In the genomic region with DNA sequence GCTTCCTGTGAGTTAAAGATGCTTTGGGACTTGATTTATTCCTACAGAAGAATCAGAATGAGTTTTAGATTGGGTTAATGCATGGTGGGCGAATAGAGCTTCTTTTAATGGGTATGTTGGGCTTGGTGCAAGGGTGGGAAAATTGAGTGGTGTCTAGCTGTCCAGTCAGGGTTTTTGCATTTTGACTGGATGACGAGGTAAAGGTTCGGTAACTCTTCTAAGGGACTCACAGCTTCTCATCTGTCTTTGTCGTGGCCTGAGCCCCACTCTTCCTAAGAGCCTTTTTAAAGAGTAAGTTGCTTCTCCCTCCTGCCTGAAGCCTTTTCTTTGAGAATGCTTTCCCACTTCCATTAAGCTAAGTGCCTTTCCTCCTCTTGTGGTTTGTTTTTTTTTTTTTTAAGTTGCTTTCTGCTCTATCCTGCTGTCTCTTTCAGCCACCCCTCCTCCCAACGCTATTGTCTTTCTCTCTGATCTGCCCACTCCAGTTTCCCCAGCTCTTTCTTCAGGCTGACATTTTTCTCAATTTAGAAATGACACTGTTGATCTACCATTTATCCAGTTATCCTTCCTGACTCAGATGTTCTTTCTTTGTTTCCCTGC, we compare ENCODE assay signal across 8 cellular contexts. TPM values are rescaled to one million over a fixed set of nuclear protein-coding genes. Genes with fewer than 3 reads are reported as not detected.
A peak's percentile ranks its signal among the peaks of the same experiment; 100 is the strongest.
DNase-seq lines count a peak whose midpoint lies in the region; ATAC-seq lines count a peak whose summit lies in the region.

No MANE protein-coding gene starts in this region.

- H3K27ac Mint-ChIP-seq in activated CD4-positive, alpha-beta memory T cell treated with anti-CD3 and anti-CD28 coated beads for 36 hours: peak overlapping the region; percentile 87
- peak overlapping the region; percentile 92 to 94 for H3K27ac Mint-ChIP-seq in stimulated activated naive CD8-positive, alpha-beta T cell treated with anti-CD3 and anti-CD28 coated beads, Interleukin-15, amount 100 ng/mL, for 72 hours

- H3K4me1 ChIP-seq in iPS-18a (ENCODE audit: control insufficient read depth, low read depth, low read length): peaks cover 7% of the 10 kb centered on the region

- H3K36me3 ChIP-seq in iPS-18a (ENCODE audit: control insufficient read depth, low read depth, low read length): no peaks in the 10 kb centered on the region

- ATAC-seq in stimulated activated naive CD8-positive, alpha-beta T cell treated with anti-CD3 and anti-CD28 coated beads, Interleukin-15, amount 100 ng/mL, for 72 hours: no peak
- no peak for ATAC-seq in HG02798 (IDR thresholded peaks at IDR 0.05; ENCODE audit: poor library complexity, unreplicated experiment)
- no peak for ATAC-seq in HG02678 (IDR thresholded peaks at IDR 0.05; ENCODE audit: unreplicated experiment)

- H3K9me3 Mint-ChIP-seq in activated CD4-positive, alpha-beta memory T cell treated with anti-CD3 and anti-CD28 coated beads for 36 hours: no peaks in the 10 kb centered on the region
- H3K9me3 Mint-ChIP-seq in stimulated activated naive CD8-positive, alpha-beta T cell treated with anti-CD3 and anti-CD28 coated beads, Interleukin-15, amount 100 ng/mL, for 72 hours: no peaks in the 10 kb centered on the region

- H3K27ac ChIP-seq in iPS-18a (ENCODE audit: low read length): no peak overlapping the region

- H3K4me3 ChIP-seq in iPS-18a (ENCODE audit: low read length): peak overlapping the region; percentile 84

- no peaks in the 10 kb centered on the region for H3K9me3 ChIP-seq in iPS-18a (ENCODE audit: control insufficient read depth, low read depth, low read length)

- H3K36me3 Mint-ChIP-seq in activated CD4-positive, alpha-beta memory T cell treated with anti-CD3 and anti-CD28 coated beads for 36 hours: peaks cover 11% of the 10 kb centered on the region

- peaks cover 36% of the 10 kb centered on the region for H3K4me1 Mint-ChIP-seq in activated CD4-positive, alpha-beta memory T cell treated with anti-CD3 and anti-CD28 coated beads for 36 hours (ENCODE audit: low read depth)
- H3K4me1 Mint-ChIP-seq in stimulated activated naive CD8-positive, alpha-beta T cell treated with anti-CD3 and anti-CD28 coated beads, Interleukin-15, amount 100 ng/mL, for 72 hours: peaks cover 40% of the 10 kb centered on the region

- intact Hi-C loops in activated CD4-positive, alpha-beta memory T cell treated with anti-CD3 and anti-CD28 coated beads for 36 hours (cut with micrococcal nuclease): loop anchor here (1.0 to 5.0 kb wide), 5 partner anchors 20 to 482 kb away; partner anchors contain the start of genes POLA2, SLC25A45 and TIGD3

- POLR2A ChIA-PET in activated CD4-positive, alpha-beta memory T cell treated with anti-CD3 and anti-CD28 coated beads for 36 hours (lab: Charles Lee): interaction anchor here (0.6 to 4.8 kb wide), 12 partner anchors 50 to 326 kb away, joined by 3 to 23 read pairs (median 4); partner anchors contain the start of genes MALAT1, POLA2 and VPS51

- DNase-seq in NCI-H1417 (lab: John Stamatoyannopoulos, UW) (peak in 2 of 3 experiments; percentile 46 to 69), NCI-H1417 treated with DMSO at 0.1 percent for 48 hours (lab: John Stamatoyannopoulos, UW) (no peak), ecto neural progenitor cell (ENCODE audit: low spot score) (no peak)
- no peak for DNase-seq in activated CD4-positive, alpha-beta memory T cell treated with anti-CD3 and anti-CD28 coated beads for 36 hours
- no peak for DNase-seq in stimulated activated naive CD8-positive, alpha-beta T cell treated with anti-CD3 and anti-CD28 coated beads, Interleukin-15, amount 100 ng/mL, for 72 hours

- CTCF ChIA-PET in activated CD4-positive, alpha-beta memory T cell treated with anti-CD3 and anti-CD28 coated beads for 36 hours (lab: Charles Lee): interaction anchor here (0.7 to 9.1 kb wide), 5 partner anchors 15 to 488 kb away, joined by 3 to 184 read pairs (median 6); partner anchors contain the start of gene CDC42EP2

- no peaks in the 10 kb centered on the region for H3K27me3 ChIP-seq in iPS-18a (ENCODE audit: control insufficient read depth, insufficient read depth, low read length)

- peak overlapping the region; percentile 86 for H3K9ac ChIP-seq in iPS-18a (ENCODE audit: low read length)

- no peaks in the 10 kb centered on the region for H3K27me3 Mint-ChIP-seq in activated CD4-positive, alpha-beta memory T cell treated with anti-CD3 and anti-CD28 coated beads for 36 hours
- H3K27me3 Mint-ChIP-seq in stimulated activated naive CD8-positive, alpha-beta T cell treated with anti-CD3 and anti-CD28 coated beads, Interleukin-15, amount 100 ng/mL, for 72 hours: no peaks in the 10 kb centered on the region

- H3K4me3 Mint-ChIP-seq in activated CD4-positive, alpha-beta memory T cell treated with anti-CD3 and anti-CD28 coated beads for 36 hours: peak overlapping the region; percentile 86
- H3K4me3 Mint-ChIP-seq in stimulated activated naive CD8-positive, alpha-beta T cell treated with anti-CD3 and anti-CD28 coated beads, Interleukin-15, amount 100 ng/mL, for 72 hours: peak overlapping the region; percentile 89 to 95

RNA-seq across cellular contexts. Expression of gene DPF2, which starts 1.1 kb away (rescaled TPM):
- 10 to 100 TPM; 68.7 to 71.6 TPM for total RNA-seq in activated CD4-positive, alpha-beta memory T cell treated with anti-CD3 and anti-CD28 coated beads for 36 hours

RNA-seq across cellular contexts. Expression of gene TIGD3, which starts 19.8 kb away (rescaled TPM):
- under 1 TPM; 0.73 to 1.00 TPM for total RNA-seq in activated CD4-positive, alpha-beta memory T cell treated with anti-CD3 and anti-CD28 coated beads for 36 hours

RNA-seq across cellular contexts. Expression of gene CDC42EP2, which starts 20.1 kb away (rescaled TPM):
- total RNA-seq in activated CD4-positive, alpha-beta memory T cell treated with anti-CD3 and anti-CD28 coated beads for 36 hours: under 1 TPM in 1 of 2 experiments, not detected in 1; 0.26 TPM

RNA-seq across cellular contexts. Expression of gene SLC25A45, which starts 47.6 kb away (rescaled TPM):
- total RNA-seq in activated CD4-positive, alpha-beta memory T cell treated with anti-CD3 and anti-CD28 coated beads for 36 hours: 10 to 100 TPM; 14.4 to 16.1 TPM

RNA-seq across cellular contexts. Expression of gene FRMD8, which starts 51.6 kb away (rescaled TPM):
- total RNA-seq in activated CD4-positive, alpha-beta memory T cell treated with anti-CD3 and anti-CD28 coated beads for 36 hours: 10 to 100 TPM; 34.7 to 37.9 TPM

Comparison
In these comparisons a context has a peak if more than half of its experiments do, and no peak if none do; other contexts are left out.
1. DNase-seq: peak in NCI-H1417 (2 of 3); none in NCI-H1417 treated with DMSO at 0.1 percent for 48 hours (single experiment), activated CD4-positive, alpha-beta memory T cell treated with anti-CD3 and anti-CD28 coated beads for 36 hours (single experiment), stimulated activated naive CD8-positive, alpha-beta T cell treated with anti-CD3 and anti-CD28 coated beads, Interleukin-15, amount 100 ng/mL, for 72 hours (0 of 2) and ecto neural progenitor cell (single experiment).